Comparison of ENCODE assay signal across 17 cellular contexts in the genomic region with DNA sequence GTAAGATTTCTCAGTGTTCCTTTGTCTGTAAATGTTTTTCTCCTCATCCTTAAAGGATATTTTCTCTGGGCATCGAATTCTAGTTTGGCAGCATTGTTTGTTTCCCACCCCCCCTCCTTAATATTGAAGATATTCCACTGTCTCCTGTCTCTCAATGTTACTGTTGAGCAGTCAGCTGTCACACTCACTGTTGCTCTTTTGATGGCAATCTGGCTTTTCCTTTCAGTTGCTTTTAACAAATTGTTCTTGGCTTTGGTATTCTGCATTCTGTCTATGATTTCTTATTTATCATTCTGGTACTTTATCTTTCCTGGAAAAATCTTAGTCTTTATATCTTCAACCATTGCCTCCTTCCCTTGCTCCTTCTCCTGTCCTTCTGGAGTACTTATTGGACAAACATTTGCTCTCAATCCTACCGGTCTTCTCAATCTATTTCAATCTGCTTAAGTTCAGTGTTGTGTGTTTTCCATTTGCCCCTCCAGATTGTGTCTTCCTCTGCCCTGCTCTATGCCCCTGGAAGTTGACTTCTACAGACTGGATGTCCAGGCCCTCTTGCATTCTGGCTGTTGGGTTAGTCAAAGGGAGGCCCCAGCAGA. TPM values are rescaled to one million over a fixed set of nuclear protein-coding genes. Genes with fewer than 3 reads are reported as not detected.
"Had no signal": no experiment of that assay in that cellular context is flagged by ENCODE, and none has a peak within 500 bp of the region (broad histone marks: within the 10 kb centered on the region; RNA-seq: fewer than 3 reads in every experiment).

No MANE protein-coding gene starts in this region.

- H3K27me3 ChIP-seq: adrenal gland, colonic mucosa, esophagus muscularis mucosa, foreskin keratinocyte, left lung, ovary had no signal

- DNase-seq: activated CD4-positive, alpha-beta T cell treated with anti-CD3 and anti-CD28 coated beads, Interleukin-2, amount 50 U/mL, for 48 hours; activated naive CD4-positive, alpha-beta T cell treated with anti-CD3 and anti-CD28 coated beads, Interleukin-2, amount 50 U/mL, for 16 hours; activated T-cell treated with anti-CD3 and anti-CD28 coated beads, Interleukin-2, amount 50 U/mL, for 1 hour; colonic mucosa; foreskin keratinocyte; glutamatergic neuron; hypothalamus; kidney; left lung; mammary epithelial cell; naive B cell; ovary; stimulated activated CD4-positive, alpha-beta T cell treated with anti-CD3 and anti-CD28 coated beads, Interleukin-1b, Interleukin-23, amount 100 ng/mL, for 48 hours had no signal

- H3K9me3 ChIP-seq: colonic mucosa, ovary had no signal

- H3K36me3 ChIP-seq: adrenal gland, colonic mucosa, left lung, ovary had no signal

- H3K27ac ChIP-seq: adrenal gland, colonic mucosa, esophagus muscularis mucosa, foreskin keratinocyte, left lung, ovary had no signal

- ATAC-seq: foreskin keratinocyte, left lung had no signal

- H3K4me3 ChIP-seq: adrenal gland, colonic mucosa, esophagus muscularis mucosa, left lung, ovary had no signal

- H3K4me1 ChIP-seq: adrenal gland, colonic mucosa, esophagus muscularis mucosa, foreskin keratinocyte, left lung had no signal

RNA-seq across cellular contexts. Expression of a gene that starts 46.7 kb away (rescaled TPM):
- total RNA-seq: activated T-helper 2 cell treated with anti-CD3 and anti-CD28 coated beads, Interferon-gamma antibody, Interleukin-2, Interleukin-4, amounts not matched to agents 10 μg/mL and 5 μg/mL and 100 μg/mL, durations not matched to agents 14 hours and 24 hours and 36 hours; colonic mucosa; esophagus muscularis mucosa; foreskin keratinocyte; kidney; left lung; mammary epithelial cell; ovary; ureter had no signal
- polyA plus RNA-seq: foreskin keratinocyte, mammary epithelial cell, ovary had no signal
